26 cellular contexts compared by ENCODE assay signal in genomic region chr4:41262198-41262597, GRCh38. TPM values are rescaled to one million over a fixed set of nuclear protein-coding genes. Genes with fewer than 3 reads are reported as not detected.
DNase-seq lines count a peak whose midpoint lies in the region; ATAC-seq, FAIRE-seq and TF ChIP-seq lines count a peak whose summit lies in the region.
"Had no signal": no experiment of that assay in that cellular context is flagged by ENCODE, and none has a peak within 500 bp of the region (broad histone marks: within the 10 kb centered on the region; RNA-seq: fewer than 3 reads in every experiment).

No MANE protein-coding gene starts in this region.

- TF ChIP-seq RAD21 in A549 (conservative IDR thresholded peaks at IDR 0.05 in 1 of 2, IDR thresholded peaks at IDR 0.05 in 1 of 2): no peak

- H3K9me3 ChIP-seq in A549 (no peaks in the 10 kb centered on the region), SK-N-MC (ENCODE audit: low read depth, low read length) (no peaks in the 10 kb centered on the region)
- H3K9me3 ChIP-seq: BE2C had no signal

- peaks cover 96% of the 10 kb centered on the region for H3K36me3 ChIP-seq in SK-N-MC (ENCODE audit: insufficient read depth, low read length)

- H3K9ac ChIP-seq in SK-N-MC (ENCODE audit: insufficient read length): no peak overlapping the region
- H3K9ac ChIP-seq: BLaER1 had no signal

- no peaks in the 10 kb centered on the region; the same call in 1 of the 2 replicates for H3K27me3 Mint-ChIP-seq in WTC11 (ENCODE audit: low read depth)

- TF ChIP-seq POLR2A in A549 (IDR thresholded peaks at IDR 0.05; ENCODE audit: low read length): no peak

- DNase-seq in A549 (ENCODE audit: low read depth in 1 of 2, low spot score in 1 of 2): no peak
- DNase-seq in SK-N-MC (ENCODE audit: low read depth, low spot score): no peak
- no peak for DNase-seq in WTC11 (ENCODE audit: low spot score)
- DNase-seq in urothelium cell line (ENCODE audit: low spot score): no peak
- DNase-seq in hippocampal formation (lab: John Stamatoyannopoulos, UW): no peak
- DNase-seq in cortex of kidney (lab: John Stamatoyannopoulos, UW): no peak
- no peak for DNase-seq in activated naive CD4-positive, alpha-beta T cell treated with anti-CD3 and anti-CD28 coated beads, Interleukin-2, amount 50 U/mL, for 16 hours
- DNase-seq: ACHN; BE2C; C1 segment of cervical spinal cord; CD4-positive, alpha-beta memory T cell; CD4-positive, CD25-positive, alpha-beta regulatory T cell; CD8-positive, alpha-beta memory T cell; COR-L47; DMS 273 treated with DMSO at 0.1 percent for 48 hours; DMS153; DMS79; DND-41; EL; GDM1 had no signal

- H3K4me3 Mint-ChIP-seq in WTC11: no peak overlapping the region
- H3K4me3 Mint-ChIP-seq: CD14-positive monocyte; CD4-positive, alpha-beta memory T cell; CD4-positive, CD25-positive, alpha-beta regulatory T cell had no signal

- POLR2A ChIA-PET in A549 (lab: Yijun Ruan, JAX): no interaction called here
- POLR2A ChIA-PET in WTC11 (lab: Charles Lee): no interaction called here

- no peak for FAIRE-seq in A549 (lab: Jason Lieb, UNC)
- FAIRE-seq in urothelium cell line (lab: Jason Lieb, UNC): peak; percentile 70
- FAIRE-seq: GM12878, GM12892, GM18507 had no signal

- 93% methylated on average over 6 of the region's 6 CpGs for WGBS in A549 (ENCODE audit: missing lambda C conversion rate)

- no peak for ATAC-seq in A549
- no peak for ATAC-seq in WTC11
- ATAC-seq: GM12878 had no signal

- no peaks in the 10 kb centered on the region for H3K9me3 Mint-ChIP-seq in WTC11

- no peak for TF ChIP-seq CTCF in A549 (IDR thresholded peaks at IDR 0.05)
- TF ChIP-seq CTCF in WTC11 (IDR thresholded peaks at IDR 0.05): no peak

- CTCF ChIA-PET in A549 (lab: Yijun Ruan, JAX) (no interaction called here), WTC11 (lab: Charles Lee) (no interaction called here)

- peaks cover 26% of the 10 kb centered on the region for H3K4me1 ChIP-seq in A549

- peaks cover 88% of the 10 kb centered on the region for H3K36me3 Mint-ChIP-seq in WTC11
- H3K36me3 Mint-ChIP-seq: CD4-positive, alpha-beta memory T cell; CD4-positive, CD25-positive, alpha-beta regulatory T cell had no signal

- H3K4me3 ChIP-seq in A549: no peak overlapping the region
- H3K4me3 ChIP-seq in SK-N-MC: no peak overlapping the region
- H3K4me3 ChIP-seq: BLaER1, GM12878 had no signal

- no peak overlapping the region for H3K4me2 ChIP-seq in A549
- H3K4me2 ChIP-seq: BLaER1 had no signal

- peaks cover 19% of the 10 kb centered on the region for H3K4me1 Mint-ChIP-seq in WTC11

- TF ChIP-seq EP300 in A549 (IDR thresholded peaks at IDR 0.05): no peak

- H3K27ac Mint-ChIP-seq in WTC11: no peak overlapping the region
- H3K27ac Mint-ChIP-seq: CD14-positive monocyte; CD4-positive, alpha-beta memory T cell; CD4-positive, CD25-positive, alpha-beta regulatory T cell; CD8-positive, alpha-beta memory T cell had no signal

- no peak overlapping the region for H3K27ac ChIP-seq in A549
- H3K27ac ChIP-seq in SK-N-MC: peak overlapping the region; percentile 17; the same call in 1 of the 2 replicates
- H3K27ac ChIP-seq: 22Rv1, BLaER1 had no signal

TF ChIP-seq in A549, 52 proteins besides CTCF, POLR2A, EP300 and RAD21:
- TF ChIP-seq TFCP2L1 (CRISPR knock-in tag; IDR thresholded peaks at IDR 0.05) (0 out of 2 replicates have a peak, but pooled peaks have one; percentile 65), POLR2AphosphoS2 (conservative IDR thresholded peaks at IDR 0.05; ENCODE audit: low read length) (0 out of 2 replicates have a peak, but pooled peaks have one; percentile 27), ZC3H11A (IDR thresholded peaks at IDR 0.05) (no peak), HOXA7 (CRISPR knock-in tag; IDR thresholded peaks at IDR 0.05) (peak; percentile 59; the same call in 1 of the 2 replicates)

TF ChIP-seq in WTC11, 78 proteins besides CTCF, POLR2A, EP300 and RAD21:
- TF ChIP-seq RELA (CRISPR knock-in tag; IDR thresholded peaks at IDR 0.05; ENCODE audit: borderline replicate concordance) (no peak), NFATC4 (CRISPR knock-in tag; IDR thresholded peaks at IDR 0.05) (0 out of 2 replicates have a peak, but pooled peaks have one; percentile 51)

RNA-seq across cellular contexts. Expression of gene UCHL1, which starts 5.5 kb away (rescaled TPM):
- polyA plus RNA-seq in A549 (2011; rRNA removed) (1,819 and 1,981 TPM in 2 replicates), A549 (2017; fragmentation: RNase III; extraction: RNeasy Plus Mini Kit Qiagen cat#74134 plus additional on column Dnase treatment) (953 to 989 TPM (median 980 TPM) in 3 replicates)
- 1,534 and 1,760 TPM in 2 replicates for polyA plus RNA-seq in A549 (2012; cell fraction: cytosol; rRNA removed)
- polyA plus RNA-seq in A549 (2012; cell fraction: nucleus; rRNA removed): 2,660 and 5,319 TPM in 2 replicates
- 406 and 486 TPM in 2 replicates for polyA minus RNA-seq in A549 (2011; rRNA and poly(A)+ RNA removed)
- total RNA-seq in WTC11 (2021): 487 to 548 TPM (median 488 TPM) in 3 replicates
- total RNA-seq: CD4-positive, CD25-positive, alpha-beta regulatory T cell had no signal
- polyA plus RNA-seq: CD14-positive monocyte; CD4-positive, alpha-beta memory T cell; CD4-positive, CD25-positive, alpha-beta regulatory T cell; CD8-positive, alpha-beta memory T cell had no signal

RNA-seq across cellular contexts. Expression of gene APBB2, which starts 47.9 kb away (rescaled TPM):
- 31.3 and 31.9 TPM in 2 replicates for polyA plus RNA-seq in A549 (2011; rRNA removed)
- polyA plus RNA-seq in A549 (2012; cell fraction: cytosol; rRNA removed): 12.3 and 12.9 TPM in 2 replicates
- polyA plus RNA-seq in A549 (2012; cell fraction: nucleus; rRNA removed): 12.0 and 15.6 TPM in 2 replicates
- 8.3 to 9.9 TPM (median 9.6 TPM) in 3 replicates for polyA plus RNA-seq in A549 (2017; fragmentation: RNase III; extraction: RNeasy Plus Mini Kit Qiagen cat#74134 plus additional on column Dnase treatment)
- 54.3 and 57.4 TPM in 2 replicates for polyA minus RNA-seq in A549 (2011; rRNA and poly(A)+ RNA removed)
- total RNA-seq in WTC11 (2021): 43.2 to 49.0 TPM (median 48.5 TPM) in 3 replicates
- total RNA-seq: CD4-positive, CD25-positive, alpha-beta regulatory T cell had no signal
- polyA plus RNA-seq: CD4-positive, alpha-beta memory T cell; CD4-positive, CD25-positive, alpha-beta regulatory T cell; CD8-positive, alpha-beta memory T cell had no signal
